In genomic region chr1:154327466-154328317, GRCh38 we compare ENCODE assay signal across 9 cellular contexts. TPM values are rescaled to one million over a fixed set of nuclear protein-coding genes. Genes with fewer than 3 reads are reported as not detected.
DNase-seq lines count a peak whose midpoint lies in the region; ATAC-seq, FAIRE-seq and TF ChIP-seq lines count a peak whose summit lies in the region.
"Had no signal": no experiment of that assay in that cellular context is flagged by ENCODE, and none has a peak within 500 bp of the region (broad histone marks: within the 10 kb centered on the region; RNA-seq: fewer than 3 reads in every experiment).

No MANE protein-coding gene starts in this region.

- H3K27ac Mint-ChIP-seq in naive thymus-derived CD8-positive, alpha-beta T cell: peak overlapping the region; percentile 84 to 98 (median 94)

- H3K4me1 Mint-ChIP-seq in naive thymus-derived CD8-positive, alpha-beta T cell: peaks cover 35 to 76% (median 71%) of the 10 kb centered on the region in 4 donors

- TF ChIP-seq CTCF in choroid plexus epithelial cell (conservative IDR thresholded peaks at IDR 0.05; ENCODE audit: low read depth, low read length): no peak

- FAIRE-seq in urothelium cell line (lab: Jason Lieb, UNC): no peak
- FAIRE-seq: G401.6 had no signal

- H3K9me3 Mint-ChIP-seq in naive thymus-derived CD8-positive, alpha-beta T cell: no peaks in the 10 kb centered on the region

- POLR2A ChIA-PET in naive thymus-derived CD8-positive, alpha-beta T cell (lab: Charles Lee): interaction anchor here (0.5 to 15.4 kb wide), 21 partner anchors 9 to 988 kb away, joined by 3 to 358 read pairs (median 4); partner anchors contain the start of genes CREB3L4, HAX1, IL6R and RPS27

- H3K4me3 ChIP-seq in choroid plexus epithelial cell (ENCODE audit: low read depth, low read length): peak overlapping the region; percentile 50

- no peak for ATAC-seq in naive thymus-derived CD8-positive, alpha-beta T cell
- ATAC-seq in HG02885 (IDR thresholded peaks at IDR 0.05; ENCODE audit: poor library complexity, unreplicated experiment): no peak

- no peaks in the 10 kb centered on the region for H3K27me3 Mint-ChIP-seq in naive thymus-derived CD8-positive, alpha-beta T cell

- peaks cover 0 to 26% (median 16%) of the 10 kb centered on the region in 3 donors for H3K36me3 Mint-ChIP-seq in naive thymus-derived CD8-positive, alpha-beta T cell

- peak; percentile 23 for DNase-seq in NCI-H2196 (lab: John Stamatoyannopoulos, UW; ENCODE audit: unreplicated experiment)
- DNase-seq in NCI-H2196 treated with DMSO at 0.1 percent for 48 hours (lab: John Stamatoyannopoulos, UW; ENCODE audit: unreplicated experiment): no peak
- peak; percentile 75 for DNase-seq in NCI-H2171 treated with DMSO at 0.1 percent for 48 hours (lab: John Stamatoyannopoulos, UW)
- no peak for DNase-seq in choroid plexus epithelial cell (ENCODE audit: low read depth)
- peak in 5 of 10 donors; percentile 22 to 54 (median 41) for DNase-seq in naive thymus-derived CD8-positive, alpha-beta T cell
- DNase-seq in activated CD4-positive, CD25-positive, alpha-beta regulatory T cell treated with anti-CD3 and anti-CD28 coated beads, Interleukin-2, amount 50 U/mL, for 72 hours: no peak
- DNase-seq in urothelium cell line (ENCODE audit: low spot score): no peak

- peak overlapping the region; percentile 85 to 99 (median 93) for H3K4me3 Mint-ChIP-seq in naive thymus-derived CD8-positive, alpha-beta T cell

RNA-seq across cellular contexts. Expression of gene ATP8B2, which starts 2.4 kb away (rescaled TPM):
- total RNA-seq in naive thymus-derived CD8-positive, alpha-beta T cell: 100 to 1,000 TPM; 111 to 114 TPM
- 10 to 100 TPM; 48.5 to 65.1 (median 55.6) TPM for polyA plus RNA-seq in naive thymus-derived CD8-positive, alpha-beta T cell

RNA-seq across cellular contexts. Expression of gene AQP10, which starts 6.8 kb away (rescaled TPM):
- total RNA-seq in naive thymus-derived CD8-positive, alpha-beta T cell: not detected
- polyA plus RNA-seq in naive thymus-derived CD8-positive, alpha-beta T cell: not detected

RNA-seq across cellular contexts. Expression of gene HAX1, which starts 55.3 kb away (rescaled TPM):
- total RNA-seq in naive thymus-derived CD8-positive, alpha-beta T cell: 100 to 1,000 TPM; 112 to 118 TPM
- 100 to 1,000 TPM; 165 to 170 (median 169) TPM for polyA plus RNA-seq in naive thymus-derived CD8-positive, alpha-beta T cell

Comparison
In these comparisons a context has a peak if more than half of its experiments do, and no peak if none do; other contexts are left out.
1. DNase-seq: peak in NCI-H2196 (single experiment) and NCI-H2171 treated with DMSO at 0.1 percent for 48 hours (single experiment); none in NCI-H2196 treated with DMSO at 0.1 percent for 48 hours (single experiment), choroid plexus epithelial cell (single experiment), activated CD4-positive, CD25-positive, alpha-beta regulatory T cell treated with anti-CD3 and anti-CD28 coated beads, Interleukin-2, amount 50 U/mL, for 72 hours (single experiment) and urothelium cell line (single experiment).